ENCODE assay signal across 23 cellular contexts in genomic region chr1:94501426-94501825, GRCh38. TPM values are rescaled to one million over a fixed set of nuclear protein-coding genes. Genes with fewer than 3 reads are reported as not detected.
DNase-seq lines count a peak whose midpoint lies in the region; ATAC-seq, FAIRE-seq and TF ChIP-seq lines count a peak whose summit lies in the region.
"Had no signal": no experiment of that assay in that cellular context is flagged by ENCODE, and none has a peak within 500 bp of the region (broad histone marks: within the 10 kb centered on the region; RNA-seq: fewer than 3 reads in every experiment).

No MANE protein-coding gene starts in this region.

- FAIRE-seq in GM12892 (lab: Jason Lieb, UNC) = no peak
- FAIRE-seq: A549, GM12891, GM18507 had no signal

- H3K9ac ChIP-seq in PC-3 (ENCODE audit: low read length) = no peak overlapping the region
- H3K9ac ChIP-seq: BLaER1 had no signal

- H4K20me1 ChIP-seq in PC-3 (ENCODE audit: low read length) = no peaks in the 10 kb centered on the region
- H4K20me1 ChIP-seq: BLaER1 had no signal

- peak; percentile 58 for DNase-seq in right atrium auricular region (ENCODE audit: low spot score)
- no peak for DNase-seq in left ventricle myocardium superior
- DNase-seq in amniotic epithelial cell (ENCODE audit: low read depth) = peak; percentile 7
- DNase-seq in fibroblast of the aortic adventitia (ENCODE audit: low read depth) = peak; percentile 34
- no peak for DNase-seq in PC-3
- no peak for DNase-seq in GM12892 (ENCODE audit: insufficient read length)
- DNase-seq: BE2C; CD4-positive, alpha-beta memory T cell; CD4-positive, CD25-positive, alpha-beta regulatory T cell; CD8-positive, alpha-beta memory T cell; COR-L47; DMS 273 treated with DMSO at 0.1 percent for 48 hours; DMS153; DMS53; DMS79; DND-41; EL; GF-D8 had no signal

- intact Hi-C loops in left ventricle myocardium superior (cut with micrococcal nuclease) = no loop called here
- intact Hi-C loops in PC-3 (cut with micrococcal nuclease) = no loop called here

- H3K36me3 ChIP-seq in right atrium auricular region (peaks cover 38% of the 10 kb centered on the region), PC-3 (ENCODE audit: low read depth, low read length) (peaks cover 18% of the 10 kb centered on the region)
- H3K36me3 ChIP-seq: BE2C had no signal

- no peaks in the 10 kb centered on the region for H3K79me2 ChIP-seq in PC-3 (ENCODE audit: low read length)

- TF ChIP-seq POLR2A in GM12892 (IDR thresholded peaks at IDR 0.05; ENCODE audit: low read depth, low read length) = no peak

- H3K4me1 ChIP-seq in right atrium auricular region (no peaks in the 10 kb centered on the region), PC-3 (ENCODE audit: insufficient read depth, low read length) (no peaks in the 10 kb centered on the region)
- H3K4me1 ChIP-seq: A549, BE2C, BLaER1 had no signal

- CTCF ChIA-PET in PC-3 (lab: Charles Lee) = no interaction called here

- no peak overlapping the region for H2AFZ ChIP-seq in PC-3 (ENCODE audit: low read length)

- no peaks in the 10 kb centered on the region for H3F3A ChIP-seq in PC-3 (ENCODE audit: low read length, unreplicated experiment)

- ATAC-seq in left ventricle myocardium superior (no peak), PC-3 (no peak)
- ATAC-seq: A549 had no signal

- H3K27ac ChIP-seq in right atrium auricular region (peak overlapping the region in 1 of 2 donors; percentile 28), PC-3 (ENCODE audit: low read length) (no peak overlapping the region)
- H3K27ac ChIP-seq: 22Rv1, A549, BLaER1 had no signal

- H3K27me3 ChIP-seq in right atrium auricular region (no peaks in the 10 kb centered on the region), PC-3 (ENCODE audit: low read length) (no peaks in the 10 kb centered on the region)
- H3K27me3 ChIP-seq: BE2C, BLaER1 had no signal

- no peaks in the 10 kb centered on the region for H3K9me3 ChIP-seq in right atrium auricular region
- H3K9me3 ChIP-seq in PC-3 (ENCODE audit: low read length) = no peaks in the 10 kb centered on the region
- H3K9me3 ChIP-seq: A549, BE2C, BLaER1 had no signal

- H3K4me2 ChIP-seq in PC-3 (ENCODE audit: low read length) = no peak overlapping the region
- H3K4me2 ChIP-seq: A549, BLaER1 had no signal

- TF ChIP-seq CTCF in right atrium auricular region (IDR thresholded peaks at IDR 0.05) (no peak), fibroblast of the aortic adventitia (IDR thresholded peaks at IDR 0.05; ENCODE audit: insufficient read depth, low read length) (no peak), PC-3 (conservative IDR thresholded peaks at IDR 0.05; ENCODE audit: low read depth, low read length) (no peak)

- no TSS peak for BruUV-seq in PC-3 (replicated peaks; lab: Mats Ljungman, UMichigan)

- POLR2A ChIA-PET in PC-3 (lab: Charles Lee; ENCODE audit: unreplicated experiment) = no interaction called here

- H3K4me3 ChIP-seq in right atrium auricular region (no peak overlapping the region), fibroblast of the aortic adventitia (ENCODE audit: low read depth, low read length) (no peak overlapping the region), PC-3 (ENCODE audit: low read length) (no peak overlapping the region)
- H3K4me3 ChIP-seq: A549, BLaER1 had no signal

- no peaks in the 10 kb centered on the region for H3K9me2 ChIP-seq in PC-3 (replicated peaks; ENCODE audit: low read length)

RNA-seq across cellular contexts. Expression of gene F3, which starts 40.1 kb away (rescaled TPM):
- 10 to 100 TPM; 25.6 to 29.5 TPM for total RNA-seq in right atrium auricular region
- total RNA-seq in left ventricle myocardium superior = 50.2 TPM
- total RNA-seq in fibroblast of the aortic adventitia (ENCODE audit: low replicate concordance) = 6.9 and 24.0 TPM in 2 replicates
- 8.0 and 8.5 TPM in 2 replicates for total RNA-seq in PC-3 (2014; rRNA removed)
- not detected for polyA plus RNA-seq in GM12892 (2012; ENCODE audit: missing spikeins)
- total RNA-seq: CD4-positive, CD25-positive, alpha-beta regulatory T cell had no signal
- polyA plus RNA-seq: CD4-positive, alpha-beta memory T cell; CD4-positive, CD25-positive, alpha-beta regulatory T cell; CD8-positive, alpha-beta memory T cell had no signal

Comparison
In these comparisons a context has a peak if more than half of its experiments do, and no peak if none do; other contexts are left out.
1. DNase-seq: peak in right atrium auricular region (single experiment), amniotic epithelial cell (single experiment) and fibroblast of the aortic adventitia (single experiment); none in left ventricle myocardium superior (single experiment), PC-3 (single experiment) and GM12892 (single experiment).